In the genomic region with DNA sequence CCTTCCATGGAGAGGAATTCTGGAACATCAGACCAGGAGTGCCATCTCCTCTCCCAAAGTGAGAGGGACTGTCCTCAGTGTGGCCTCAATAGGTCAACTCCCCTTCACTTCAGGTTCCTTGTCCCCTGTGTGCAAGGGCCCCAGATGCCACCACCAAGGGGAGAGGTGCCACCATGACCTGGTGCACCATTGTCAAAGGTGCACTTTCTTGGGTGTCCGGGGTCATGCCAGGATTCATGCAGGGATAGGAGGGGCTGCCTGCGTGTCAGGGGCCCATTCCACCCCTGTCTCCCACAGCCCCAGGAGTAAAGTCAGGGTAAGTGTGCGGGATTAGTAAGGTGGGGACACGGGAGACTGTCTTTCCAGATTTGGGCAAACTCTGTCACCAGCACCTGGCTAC, we compare ENCODE assay signal across 23 cellular contexts. TPM values are rescaled to one million over a fixed set of nuclear protein-coding genes. Genes with fewer than 3 reads are reported as not detected.
DNase-seq lines count a peak whose midpoint lies in the region; ATAC-seq and TF ChIP-seq lines count a peak whose summit lies in the region.
"Had no signal": no experiment of that assay in that cellular context is flagged by ENCODE, and none has a peak within 500 bp of the region (broad histone marks: within the 10 kb centered on the region; RNA-seq: fewer than 3 reads in every experiment).

No MANE protein-coding gene starts in this region.

- H3K36me3 Mint-ChIP-seq in CD14-positive monocyte = no peaks in the 10 kb centered on the region
- H3K36me3 Mint-ChIP-seq: natural killer cell treated with Interleukin-12 subunit alpha and Interleukin-12 subunit beta and Interleukin-15 and Interleukin-18, amount 100 ng/mL, for 72 hours had no signal

- H3K36me3 ChIP-seq in SJSA1 (no peaks in the 10 kb centered on the region; the same call in 1 of the 2 replicates), right lobe of liver (no peaks in the 10 kb centered on the region), sigmoid colon (no peaks in the 10 kb centered on the region)
- H3K36me3 ChIP-seq: adrenal gland, SJCRH30 had no signal

- no peak for TF ChIP-seq CTCF in C4-2B (conservative IDR thresholded peaks at IDR 0.05)
- no peak for TF ChIP-seq CTCF in right lobe of liver (IDR thresholded peaks at IDR 0.05)
- no peak for TF ChIP-seq CTCF in sigmoid colon (IDR thresholded peaks at IDR 0.05)
- no peak for TF ChIP-seq CTCF in CD14-positive monocyte (IDR thresholded peaks at IDR 0.05)

- no peak for ATAC-seq in right lobe of liver
- no peak for ATAC-seq in HG02759 (IDR thresholded peaks at IDR 0.05; ENCODE audit: unreplicated experiment)
- ATAC-seq in HG02642 (IDR thresholded peaks at IDR 0.05; ENCODE audit: poor library complexity, unreplicated experiment) = no peak
- ATAC-seq: natural killer cell treated with Interleukin-12 subunit alpha and Interleukin-12 subunit beta and Interleukin-15 and Interleukin-18, amount 100 ng/mL, for 72 hours had no signal

- TF ChIP-seq EP300 in sigmoid colon (IDR thresholded peaks at IDR 0.05) = no peak

- intact Hi-C loops in right lobe of liver (cut with DNase I) = no loop called here
- intact Hi-C loops in sigmoid colon (cut with DNase I) = no loop called here
- intact Hi-C loops in CD14-positive monocyte (cut with micrococcal nuclease) = no loop called here

- no peaks in the 10 kb centered on the region for H3K9me3 ChIP-seq in SJSA1 (replicated peaks)
- H3K9me3 ChIP-seq in right lobe of liver = no peaks in the 10 kb centered on the region
- H3K9me3 ChIP-seq in sigmoid colon = no peaks in the 10 kb centered on the region
- H3K9me3 ChIP-seq: adrenal gland, SJCRH30 had no signal

- peak overlapping the region; percentile 96 for H3K27ac ChIP-seq in C4-2B
- peak overlapping the region; percentile 76; the same call in 1 of the 2 replicates for H3K27ac ChIP-seq in SJSA1
- peak overlapping the region; percentile 79 to 95 (median 81) for H3K27ac ChIP-seq in right lobe of liver
- peak overlapping the region; percentile 83 to 92 (median 88) for H3K27ac ChIP-seq in sigmoid colon
- H3K27ac ChIP-seq: HL-60 had no signal

- TF ChIP-seq POLR2A in right lobe of liver (IDR thresholded peaks at IDR 0.05) (no peak), sigmoid colon (IDR thresholded peaks at IDR 0.05) (no peak)

- H3K27me3 ChIP-seq in SJSA1 (replicated peaks) = no peaks in the 10 kb centered on the region
- no peaks in the 10 kb centered on the region for H3K27me3 ChIP-seq in right lobe of liver
- H3K27me3 ChIP-seq in sigmoid colon = no peaks in the 10 kb centered on the region
- H3K27me3 ChIP-seq: adrenal gland, SJCRH30 had no signal

- no peak overlapping the region for H3K4me3 Mint-ChIP-seq in CD14-positive monocyte
- H3K4me3 Mint-ChIP-seq: activated CD4-positive, alpha-beta memory T cell treated with anti-CD3 and anti-CD28 coated beads, Interleukin-2, amount 10 ng/mL, durations not matched to agents 7 days and 5 days; natural killer cell treated with Interleukin-12 subunit alpha and Interleukin-12 subunit beta and Interleukin-15 and Interleukin-18, amount 100 ng/mL, for 72 hours had no signal

- peaks cover 23% of the 10 kb centered on the region for H3K4me1 Mint-ChIP-seq in CD14-positive monocyte
- H3K4me1 Mint-ChIP-seq: activated CD4-positive, alpha-beta memory T cell treated with anti-CD3 and anti-CD28 coated beads, Interleukin-2, amount 10 ng/mL, durations not matched to agents 7 days and 5 days had no signal

- peak overlapping the region in 1 of 7 donors; percentile 16 for H3K27ac Mint-ChIP-seq in CD14-positive monocyte
- H3K27ac Mint-ChIP-seq: activated CD4-positive, alpha-beta memory T cell treated with anti-CD3 and anti-CD28 coated beads, Interleukin-2, amount 10 ng/mL, durations not matched to agents 7 days and 5 days had no signal

- H3K4me3 ChIP-seq in SJSA1 = no peak overlapping the region
- no peak overlapping the region for H3K4me3 ChIP-seq in right lobe of liver
- H3K4me3 ChIP-seq in sigmoid colon = no peak overlapping the region
- H3K4me3 ChIP-seq: adrenal gland, SJCRH30 had no signal

- no CpG with 5 or more reads among the region's 4 CpGs for WGBS in right lobe of liver (ENCODE audit: insufficient coverage, low coverage, low lambda C conversion rate, missing lambda C conversion rate)
- 91 to 93% methylated on average over 4 of the region's 4 CpGs for WGBS in sigmoid colon, 2 donors

- DNase-seq in SJSA1 (ENCODE audit: low read depth in 1 of 2, low spot score in 2 of 2) = no peak
- DNase-seq in right lobe of liver = no peak
- DNase-seq in sigmoid colon = no peak
- no peak for DNase-seq in CD14-positive monocyte (ENCODE audit: low spot score)
- DNase-seq in medulla oblongata (ENCODE audit: extremely low spot score) = no peak
- DNase-seq: activated CD4-positive, alpha-beta memory T cell treated with anti-CD3 and anti-CD28 coated beads, Interleukin-2, amount 10 ng/mL, durations not matched to agents 7 days and 5 days; activated CD4-positive, CD25-positive, alpha-beta regulatory T cell; activated gamma-delta T cell; activated T-cell treated with anti-CD3 and anti-CD28 coated beads for 4 hours; adrenal gland; dermis blood vessel endothelial cell; DMS 273 treated with DMSO at 0.1 percent for 48 hours; hippocampal formation; NCI-H1436 treated with DMSO at 0.1 percent for 48 hours; NCI-H774; SJCRH30; substantia nigra; T-helper 9 cell had no signal

- peaks cover 87% of the 10 kb centered on the region for H3K4me1 ChIP-seq in SJSA1 (replicated peaks)
- peaks cover 2 to 70% (median 38%) of the 10 kb centered on the region in 4 donors for H3K4me1 ChIP-seq in right lobe of liver
- peaks cover 0 to 92% (median 81%) of the 10 kb centered on the region in 4 donors for H3K4me1 ChIP-seq in sigmoid colon

- H3K27me3 Mint-ChIP-seq in CD14-positive monocyte (ENCODE audit: low read depth in 3 of 3) = peaks cover 9 to 18% (median 15%) of the 10 kb centered on the region in 3 donors

- H3K9me3 Mint-ChIP-seq in CD14-positive monocyte = peaks cover 0 to 6% (median 0%) of the 10 kb centered on the region in 7 donors
- H3K9me3 Mint-ChIP-seq: activated CD4-positive, alpha-beta memory T cell treated with anti-CD3 and anti-CD28 coated beads, Interleukin-2, amount 10 ng/mL, durations not matched to agents 7 days and 5 days; natural killer cell treated with Interleukin-12 subunit alpha and Interleukin-12 subunit beta and Interleukin-15 and Interleukin-18, amount 100 ng/mL, for 72 hours had no signal

RNA-seq across cellular contexts. Expression of a gene that starts 21.4 kb away (rescaled TPM):
- total RNA-seq in SJSA1 (2014; rRNA removed; shearing (Covaris generic)) = 44.0 and 51.0 TPM in 2 replicates
- 10 to 100 TPM in 4 of 6 experiments, 1 to 10 TPM in 2; 6.0 to 14.7 (median 10.8) TPM for total RNA-seq in right lobe of liver
- 1 to 10 TPM; 3.3 to 6.4 (median 4.9) TPM for total RNA-seq in sigmoid colon
- polyA plus RNA-seq in sigmoid colon = 10 to 100 TPM in 1 of 3 donors, 1 to 10 TPM in 2; 6.0 to 24.7 (median 9.9) TPM
- not detected for polyA plus RNA-seq in CD14-positive monocyte
- total RNA-seq: activated CD4-positive, alpha-beta memory T cell treated with anti-CD3 and anti-CD28 coated beads, Interleukin-2, amount 10 ng/mL, durations not matched to agents 7 days and 5 days; natural killer cell treated with Interleukin-12 subunit alpha and Interleukin-12 subunit beta and Interleukin-15 and Interleukin-18, amount 100 ng/mL, for 72 hours had no signal

RNA-seq across cellular contexts. Expression of a gene that starts 35.1 kb away (rescaled TPM):
- total RNA-seq in SJSA1 (2014; rRNA removed; shearing (Covaris generic)) = 3.8 and 10.7 TPM in 2 replicates
- total RNA-seq in right lobe of liver = 1 to 10 TPM in 4 of 6 experiments, under 1 TPM in 2; 0.31 to 2.8 (median 1.5) TPM
- 1 to 10 TPM in 3 of 4 donors, not detected in 1; 2.5 to 4.4 (median 3.6) TPM for total RNA-seq in sigmoid colon
- polyA plus RNA-seq in sigmoid colon = 10 to 100 TPM in 1 of 3 donors, 1 to 10 TPM in 2; 2.5 to 10.8 (median 7.2) TPM
- polyA plus RNA-seq in CD14-positive monocyte = 1 to 10 TPM; 2.2 to 2.3 TPM

RNA-seq across cellular contexts. Expression of a gene that starts 59.7 kb away (rescaled TPM):
- total RNA-seq in SJSA1 (2014; rRNA removed; shearing (Covaris generic)) = 2.2 and 14.8 TPM in 2 replicates
- total RNA-seq in right lobe of liver = 1 to 10 TPM; 2.2 to 4.4 (median 3.1) TPM
- 1 to 10 TPM; 2.5 to 7.1 (median 3.2) TPM for total RNA-seq in sigmoid colon
- polyA plus RNA-seq in sigmoid colon = 1 to 10 TPM; 3.7 to 7.4 (median 6.0) TPM
- 1 to 10 TPM in 1 of 2 donors, under 1 TPM in 1; 0.54 to 1.4 TPM for polyA plus RNA-seq in CD14-positive monocyte
